ENCODE assay signal across 8 cellular contexts in genomic region chr3:53131136-53131495, GRCh38. TPM values are rescaled to one million over a fixed set of nuclear protein-coding genes. Genes with fewer than 3 reads are reported as not detected.
A peak's percentile ranks its signal among the peaks of the same experiment; 100 is the strongest.
DNase-seq lines count a peak whose midpoint lies in the region; ATAC-seq and TF ChIP-seq lines count a peak whose summit lies in the region.

No MANE protein-coding gene starts in this region.

- H3F3A ChIP-seq in GM23248 (ENCODE audit: insufficient read depth) = peaks cover 11% of the 10 kb centered on the region

- H4K20me1 ChIP-seq in GM23248 (ENCODE audit: insufficient read depth) (no peaks in the 10 kb centered on the region), fibroblast of lung (ENCODE audit: control insufficient read depth, extremely low read depth, insufficient read depth, low read length) (no peaks in the 10 kb centered on the region)

- H3K9ac ChIP-seq in GM23248 (peak overlapping the region; percentile 99), fibroblast of lung (ENCODE audit: insufficient read depth, low read length) (no peak overlapping the region)

- ATAC-seq in T-helper 17 cell (no peak), gastrocnemius medialis (no peak), HG03135 (IDR thresholded peaks at IDR 0.05; ENCODE audit: unreplicated experiment) (no peak), GM21423 (IDR thresholded peaks at IDR 0.05; ENCODE audit: unreplicated experiment) (no peak), HG03571 (IDR thresholded peaks at IDR 0.05; ENCODE audit: unreplicated experiment) (no peak)

- peak overlapping the region; percentile 99 for H3K4me2 ChIP-seq in GM23248 (ENCODE audit: unreplicated experiment)
- peak overlapping the region; percentile 92 for H3K4me2 ChIP-seq in fibroblast of lung (ENCODE audit: extremely low read depth, insufficient read depth, low read length)

- peaks cover 21% of the 10 kb centered on the region for H3K4me1 Mint-ChIP-seq in T-helper 17 cell

- no peaks in the 10 kb centered on the region for H3K27me3 ChIP-seq in GM23248 (replicated peaks; ENCODE audit: insufficient read depth)
- no peaks in the 10 kb centered on the region for H3K27me3 ChIP-seq in fibroblast of lung (ENCODE audit: control insufficient read depth, insufficient read depth, low read length)
- H3K27me3 ChIP-seq in gastrocnemius medialis = no peaks in the 10 kb centered on the region

- no peaks in the 10 kb centered on the region for H3K27me3 Mint-ChIP-seq in T-helper 17 cell

- peak overlapping the region; percentile 99 for H2AFZ ChIP-seq in GM23248
- peak overlapping the region; percentile 80 for H2AFZ ChIP-seq in fibroblast of lung (ENCODE audit: low read length)

- peak; percentile 41 for DNase-seq in GM23248
- DNase-seq in T-helper 17 cell = no peak
- DNase-seq in fibroblast of lung (ENCODE audit: low read depth in 2 of 2) = no peak
- no peak for DNase-seq in gastrocnemius medialis
- no peak for DNase-seq in HuH-7.5 (ENCODE audit: low spot score)

- WGBS in GM23248 (ENCODE audit: low coverage in 1 of 2, low lambda C conversion rate in 2 of 2, missing lambda C conversion rate in 2 of 2), 2 experiments = 83 to 86% methylated on average over 4 of the region's 4 CpGs

- H3K79me2 ChIP-seq in GM23248 (ENCODE audit: insufficient read depth) = peaks cover 30% of the 10 kb centered on the region
- peaks cover 19% of the 10 kb centered on the region for H3K79me2 ChIP-seq in fibroblast of lung (ENCODE audit: control insufficient read depth, insufficient read depth, low read length)

- peak overlapping the region; percentile 98 for H3K27ac Mint-ChIP-seq in T-helper 17 cell

- peak overlapping the region; percentile 99 for H3K4me3 ChIP-seq in GM23248
- peak overlapping the region in 3 of 4 experiments; percentile 93 to 98 (median 97) for H3K4me3 ChIP-seq in fibroblast of lung (replicated peaks in 1 of 4; ENCODE audit: control extremely low read depth in 1 of 4, insufficient read depth in 1 of 4, low read depth in 3 of 4, low read length in 4 of 4)
- peak overlapping the region; percentile 80 to 93 (median 92) for H3K4me3 ChIP-seq in gastrocnemius medialis

- H3K4me1 ChIP-seq in GM23248 (ENCODE audit: insufficient read depth) (peaks cover 14% of the 10 kb centered on the region), fibroblast of lung (ENCODE audit: control insufficient read depth, extremely low read depth, insufficient read depth, low read length) (peaks cover 11% of the 10 kb centered on the region), gastrocnemius medialis (peaks cover 29 to 32% of the 10 kb centered on the region in 2 donors)

- intact Hi-C loops in gastrocnemius medialis (cut with DNase I; ENCODE audit: low total_unique reads) = loop anchor here (2.0 to 5.0 kb wide), 2 partner anchors 86 to 284 kb away; no protein-coding TSS in a partner anchor

- H3K27ac ChIP-seq in GM23248 (peak overlapping the region; percentile 98), fibroblast of lung (ENCODE audit: insufficient read depth, low read length) (peak overlapping the region; percentile 88), gastrocnemius medialis (peak overlapping the region; percentile 91 to 94 (median 94))

- TF ChIP-seq POLR2A in gastrocnemius medialis (IDR thresholded peaks at IDR 0.05) = no peak

- in situ Hi-C loops in GM23248 (cut with MboI) (no loop called here), gastrocnemius medialis (cut with MboI; ENCODE audit: low sequenced_read_pairs in 4 of 4) (no loop called here)

- peak overlapping the region; percentile 90 for H3K4me3 Mint-ChIP-seq in T-helper 17 cell

- no peaks in the 10 kb centered on the region for H3K9me2 ChIP-seq in GM23248 (ENCODE audit: insufficient read depth)

- H3K9me3 ChIP-seq in GM23248 (ENCODE audit: low read depth) (no peaks in the 10 kb centered on the region), T-helper 17 cell (ENCODE audit: control insufficient read depth, low read length, poor library complexity, severe bottlenecking) (no peaks in the 10 kb centered on the region), fibroblast of lung (ENCODE audit: control insufficient read depth, insufficient read depth, low read depth, low read length) (no peaks in the 10 kb centered on the region), gastrocnemius medialis (no peaks in the 10 kb centered on the region)

- H3K36me3 Mint-ChIP-seq in T-helper 17 cell (ENCODE audit: low read depth) = no peaks in the 10 kb centered on the region

- no peak for TF ChIP-seq CTCF in fibroblast of lung (conservative IDR thresholded peaks at IDR 0.05 in 1 of 2, IDR thresholded peaks at IDR 0.05 in 1 of 2; ENCODE audit: low read depth in 1 of 2, low read length in 2 of 2)
- no peak for TF ChIP-seq CTCF in gastrocnemius medialis (IDR thresholded peaks at IDR 0.05 in 4 of 5, conservative IDR thresholded peaks at IDR 0.05 in 1 of 5)

- H3K36me3 ChIP-seq in GM23248 (ENCODE audit: low read depth) (no peaks in the 10 kb centered on the region), fibroblast of lung (ENCODE audit: control insufficient read depth, insufficient read depth, low read length) (no peaks in the 10 kb centered on the region), gastrocnemius medialis (no peaks in the 10 kb centered on the region)

RNA-seq across cellular contexts. Expression of gene RFT1, which starts 0.9 kb away (rescaled TPM):
- 20.9 and 35.0 TPM in 2 replicates for total RNA-seq in GM23248 (2014; rRNA removed; shearing (Covaris generic))
- polyA plus RNA-seq in GM23248 (2016; fragmentation: Nextera tagmentation; extraction: Ambion mirVana) = 35.7 and 43.8 TPM in 2 replicates
- 10 to 100 TPM; 11.9 to 12.2 TPM for total RNA-seq in T-helper 17 cell
- total RNA-seq in fibroblast of lung = 9.0 and 9.7 TPM in 2 replicates
- 20.5 and 25.2 TPM in 2 replicates for polyA plus RNA-seq in fibroblast of lung
- 18.2 and 25.3 TPM in 2 replicates for polyA plus RNA-seq in fibroblast of lung (2012)
- 60.2 and 86.6 TPM in 2 replicates for polyA minus RNA-seq in fibroblast of lung (ENCODE audit: low replicate concordance)
- 1 to 10 TPM; 2.5 to 5.7 (median 5.2) TPM for total RNA-seq in gastrocnemius medialis

RNA-seq across cellular contexts. Expression of gene PRKCD, which starts 29.9 kb away (rescaled TPM):
- total RNA-seq in GM23248 (2014; rRNA removed; shearing (Covaris generic)) = 1.8 and 2.5 TPM in 2 replicates
- 9.2 and 9.6 TPM in 2 replicates for polyA plus RNA-seq in GM23248 (2016; fragmentation: Nextera tagmentation; extraction: Ambion mirVana)
- 10 to 100 TPM; 27.3 to 35.0 TPM for total RNA-seq in T-helper 17 cell
- total RNA-seq in fibroblast of lung = 1.0 and 3.8 TPM in 2 replicates
- 21.2 and 23.2 TPM in 2 replicates for polyA plus RNA-seq in fibroblast of lung
- 15.7 and 16.8 TPM in 2 replicates for polyA plus RNA-seq in fibroblast of lung (2012)
- polyA minus RNA-seq in fibroblast of lung (ENCODE audit: low replicate concordance) = 22.1 and 26.2 TPM in 2 replicates
- 1 to 10 TPM; 2.1 to 5.9 (median 3.4) TPM for total RNA-seq in gastrocnemius medialis
